In genomic region chr11:116834535-116835041, GRCh38 we compare ENCODE assay signal across 1 cellular context.
TF ChIP-seq lines count a peak whose summit lies in the region.
"Not testable (repeated sequence)": the region's sequence is repeated elsewhere in the genome, so short reads cannot be mapped to it uniquely, and the experiment has no call there.

No MANE protein-coding gene starts in this region.

TF ChIP-seq in HepG2, 621 proteins besides CTCF, POLR2A, EP300 and RAD21:
- TF ChIP-seq NCOA5 (CRISPR knock-in tag; IDR thresholded peaks at IDR 0.05) (0 out of 2 replicates have a peak, but pooled peaks have one; percentile 10), ZBTB38 (CRISPR knock-in tag; IDR thresholded peaks at IDR 0.05) (peak; percentile 39; the same call in 1 of the 2 replicates), HNRNPL (IDR thresholded peaks at IDR 0.05; ENCODE audit: low read depth, low read length) (peak; percentile 4; the same call in 1 of the 2 replicates), ZNF234 (CRISPR knock-in tag; conservative IDR thresholded peaks at IDR 0.05) (0 out of 2 replicates have a peak, but pooled peaks have one; percentile 69), SP140L (CRISPR knock-in tag; IDR thresholded peaks at IDR 0.05; ENCODE audit: borderline replicate concordance) (peak; percentile 7; the same call in 1 of the 2 replicates), ZNF703 (CRISPR knock-in tag; IDR thresholded peaks at IDR 0.05; ENCODE audit: borderline replicate concordance) (peak; percentile 14; the same call in 1 of the 2 replicates), ATF7 (IDR thresholded peaks at IDR 0.05) (peak; percentile 39; the same call in 1 of the 2 replicates), HOXA3 (CRISPR knock-in tag; IDR thresholded peaks at IDR 0.05) (0 out of 2 replicates have a peak, but pooled peaks have one; percentile 4), PAF1 (CRISPR knock-in tag; IDR thresholded peaks at IDR 0.05) (peak; percentile 94; the same call in 1 of the 2 replicates), ZNF205 (CRISPR knock-in tag; IDR thresholded peaks at IDR 0.05) (peak; percentile 9; the same call in 1 of the 2 replicates), POLR2AphosphoS5 (IDR thresholded peaks at IDR 0.05; ENCODE audit: low read depth, low read length) (peak; percentile 67), FIP1L1 (IDR thresholded peaks at IDR 0.05; ENCODE audit: borderline replicate concordance, insufficient read depth, low read depth, low read length) (0 out of 2 replicates have a peak, but pooled peaks have one; percentile 10), POLR2G (IDR thresholded peaks at IDR 0.05; ENCODE audit: low read depth, low read length) (peak; percentile 57; the same call in 1 of the 2 replicates), SSRP1 (CRISPR knock-in tag; IDR thresholded peaks at IDR 0.05) (peak; percentile 87), ZC3H13 (CRISPR knock-in tag; IDR thresholded peaks at IDR 0.05) (peak; percentile 72), ZFP82 (CRISPR knock-in tag; IDR thresholded peaks at IDR 0.05; ENCODE audit: borderline replicate concordance) (peak; percentile 63; the same call in 1 of the 2 replicates), RBFOX2 (IDR thresholded peaks at IDR 0.05; ENCODE audit: low read depth, low read length) (peak; percentile 2; the same call in 1 of the 2 replicates), CAMTA2 (CRISPR knock-in tag; IDR thresholded peaks at IDR 0.05; ENCODE audit: borderline replicate concordance) (0 out of 2 replicates have a peak, but pooled peaks have one; percentile 2), KDM3A (CRISPR knock-in tag; IDR thresholded peaks at IDR 0.05; ENCODE audit: low read depth) (peak; percentile 7; the same call in 1 of the 2 replicates), AHDC1 (CRISPR knock-in tag; IDR thresholded peaks at IDR 0.05; ENCODE audit: borderline replicate concordance) (0 out of 2 replicates have a peak, but pooled peaks have one; percentile 3), ZHX1 (CRISPR knock-in tag; IDR thresholded peaks at IDR 0.05; ENCODE audit: low read depth) (peak; percentile 88), ZNF362 (CRISPR knock-in tag; IDR thresholded peaks at IDR 0.05; ENCODE audit: borderline replicate concordance) (peak; percentile 51; the same call in 1 of the 2 replicates), AGO1 (IDR thresholded peaks at IDR 0.05; ENCODE audit: low read depth, low read length, poor library complexity, severe bottlenecking) (peak; percentile 95), AGO2 (optimal IDR thresholded peaks at IDR 0.05; ENCODE audit: low read depth, low read length) (peak; percentile 94), FOXO4 (CRISPR knock-in tag; conservative IDR thresholded peaks at IDR 0.05) (peak; percentile 14; the same call in 1 of the 2 replicates), TFDP1 (CRISPR knock-in tag; IDR thresholded peaks at IDR 0.05; ENCODE audit: borderline replicate concordance) (0 out of 2 replicates have a peak, but pooled peaks have one; percentile 22), FOXC1 (CRISPR knock-in tag; IDR thresholded peaks at IDR 0.05; ENCODE audit: borderline replicate concordance) (0 out of 2 replicates have a peak, but pooled peaks have one; percentile 13), IRX3 (CRISPR knock-in tag; IDR thresholded peaks at IDR 0.05; ENCODE audit: borderline replicate concordance, low read depth) (peak; percentile 21; the same call in 1 of the 2 replicates), ZC3H4 (CRISPR knock-in tag; IDR thresholded peaks at IDR 0.05; ENCODE audit: borderline replicate concordance) (peak; percentile 89; the same call in 1 of the 2 replicates), TMF1 (CRISPR knock-in tag; IDR thresholded peaks at IDR 0.05; ENCODE audit: low read depth) (0 out of 2 replicates have a peak, but pooled peaks have one; percentile 11)
- TF ChIP-seq ATF7 (CRISPR knock-in tag; IDR thresholded peaks at IDR 0.05): not testable (repeated sequence)
TF ChIP-seq in HepG2: peak in this region for 30; not testable (repeated sequence) for 591.
